Comparison of ENCODE assay signal across 1 cellular context in the genomic region with DNA sequence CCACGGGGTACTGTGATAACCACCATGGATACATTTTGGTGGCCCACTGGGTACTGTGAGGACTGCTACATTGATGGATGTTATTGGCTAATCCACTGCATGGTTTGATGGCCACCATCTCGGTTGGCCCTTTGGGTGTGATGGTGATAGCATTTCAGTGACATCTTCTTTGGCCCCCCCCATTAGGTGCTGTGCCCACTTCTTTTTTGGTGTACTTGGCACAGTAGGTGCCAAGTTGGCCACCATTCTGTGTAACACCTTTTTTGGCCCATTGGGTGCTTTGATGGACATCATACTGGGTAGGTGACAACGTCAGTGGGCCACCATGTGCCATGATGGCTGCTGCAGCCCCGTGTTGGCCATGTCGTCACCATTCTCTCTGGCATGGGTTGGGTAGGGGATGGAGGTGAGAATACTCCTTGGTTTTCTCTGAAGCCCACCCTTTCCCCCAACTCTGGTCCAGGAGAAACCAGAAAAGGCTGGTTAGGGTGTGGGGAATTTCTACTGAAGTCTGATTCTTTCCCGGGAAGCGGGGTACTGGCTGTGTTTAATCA.
TF ChIP-seq lines count a peak whose summit lies in the region.

No MANE protein-coding gene starts in this region.

TF ChIP-seq in HepG2, 621 proteins besides CTCF, POLR2A, EP300 and RAD21 (continued from another document):
- TF ChIP-seq, protein P1, sequence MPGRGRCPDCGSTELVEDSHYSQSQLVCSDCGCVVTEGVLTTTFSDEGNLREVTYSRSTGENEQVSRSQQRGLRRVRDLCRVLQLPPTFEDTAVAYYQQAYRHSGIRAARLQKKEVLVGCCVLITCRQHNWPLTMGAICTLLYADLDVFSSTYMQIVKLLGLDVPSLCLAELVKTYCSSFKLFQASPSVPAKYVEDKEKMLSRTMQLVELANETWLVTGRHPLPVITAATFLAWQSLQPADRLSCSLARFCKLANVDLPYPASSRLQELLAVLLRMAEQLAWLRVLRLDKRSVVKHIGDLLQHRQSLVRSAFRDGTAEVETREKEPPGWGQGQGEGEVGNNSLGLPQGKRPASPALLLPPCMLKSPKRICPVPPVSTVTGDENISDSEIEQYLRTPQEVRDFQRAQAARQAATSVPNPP (CRISPR knock-in tag; IDR thresholded peaks at IDR 0.05) = no peak
